ENCODE assay signal across 8 cellular contexts in the genomic region with DNA sequence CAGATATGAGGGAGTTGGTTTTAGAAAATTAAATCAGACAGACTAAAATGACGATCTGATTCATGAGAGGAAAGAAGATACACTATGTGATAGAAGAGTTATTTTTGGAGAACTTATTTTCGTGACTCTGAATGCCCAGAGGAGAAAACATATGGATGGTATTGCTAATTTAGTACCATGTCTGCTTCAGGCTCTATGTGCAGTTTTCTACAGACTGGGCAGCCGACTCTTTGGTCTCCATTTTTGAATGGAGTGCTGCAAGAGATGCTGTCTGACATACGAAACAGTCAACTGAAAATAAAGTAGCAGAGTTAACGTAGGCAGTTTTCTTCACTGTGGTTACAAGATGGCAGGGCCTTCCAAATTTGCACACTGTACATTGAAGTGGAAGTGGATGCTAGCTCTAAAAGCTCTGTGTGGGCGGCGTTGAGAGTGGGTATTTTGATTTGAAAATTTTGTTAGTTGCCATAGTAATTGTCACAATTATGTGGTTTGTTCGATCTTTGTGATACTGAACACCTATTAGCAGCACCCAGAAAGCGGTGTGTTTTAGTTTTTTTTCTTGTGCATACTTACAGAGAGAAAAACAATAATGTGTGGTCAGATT.
A peak's percentile ranks its signal among the peaks of the same experiment; 100 is the strongest.
DNase-seq lines count a peak whose midpoint lies in the region; ATAC-seq and TF ChIP-seq lines count a peak whose summit lies in the region.

No MANE protein-coding gene starts in this region.

- H3K4me3 ChIP-seq in GM08714 (ENCODE audit: low read length) (peak overlapping the region; percentile 65), Karpas-422 (ENCODE audit: low read length) (peak overlapping the region; percentile 49), mucosa of descending colon (no peak overlapping the region), uterus (no peak overlapping the region)

- peak overlapping the region; percentile 93 for H2AFZ ChIP-seq in Karpas-422 (ENCODE audit: low read length)

- CTCF ChIA-PET in RWPE1 (lab: Yijun Ruan, JAX): no interaction called here

- H4K20me1 ChIP-seq in Karpas-422 (ENCODE audit: insufficient read depth, low read depth, low read length): no peaks in the 10 kb centered on the region

- peaks cover 15% of the 10 kb centered on the region for H3K36me3 Mint-ChIP-seq in activated T-helper 1 cell treated with anti-CD3 and anti-CD28 coated beads, Interleukin-12 subunit alpha, Interleukin-12 subunit beta, Interleukin-2, Interleukin-4 antibody, amounts not matched to agents 30 ng/mL and 10 ng/mL and 1 ng/mL, durations not matched to agents 14 hours and 24 hours and 36 hours (ENCODE audit: low read depth)

- peak overlapping the region; percentile 95 for H3K27ac Mint-ChIP-seq in activated T-helper 1 cell treated with anti-CD3 and anti-CD28 coated beads, Interleukin-12 subunit alpha, Interleukin-12 subunit beta, Interleukin-2, Interleukin-4 antibody, amounts not matched to agents 30 ng/mL and 10 ng/mL and 1 ng/mL, durations not matched to agents 14 hours and 24 hours and 36 hours

- TF ChIP-seq POLR2A in uterus (IDR thresholded peaks at IDR 0.05): no peak

- intact Hi-C loops in activated T-helper 1 cell treated with anti-CD3 and anti-CD28 coated beads, Interleukin-12 subunit alpha, Interleukin-12 subunit beta, Interleukin-2, Interleukin-4 antibody, amounts not matched to agents 30 ng/mL and 10 ng/mL and 1 ng/mL, durations not matched to agents 14 hours and 24 hours and 36 hours (cut with micrococcal nuclease): loop anchor here (1.0 to 10.0 kb wide), 12 partner anchors 17 to 1564 kb away; a partner anchor contains a TSS
- intact Hi-C loops in mucosa of descending colon (cut with DNase I, micrococcal nuclease) (no loop called here), uterus (cut with DNase I; ENCODE audit: low total_unique reads) (no loop called here)

- peak overlapping the region; percentile 76 for H3K4me3 Mint-ChIP-seq in activated T-helper 1 cell treated with anti-CD3 and anti-CD28 coated beads, Interleukin-12 subunit alpha, Interleukin-12 subunit beta, Interleukin-2, Interleukin-4 antibody, amounts not matched to agents 30 ng/mL and 10 ng/mL and 1 ng/mL, durations not matched to agents 14 hours and 24 hours and 36 hours

- POLR2A ChIA-PET in RWPE1 (lab: Yijun Ruan, JAX; ENCODE audit: low non-redundant PET): no interaction called here

- no peaks in the 10 kb centered on the region for H3K27me3 Mint-ChIP-seq in activated T-helper 1 cell treated with anti-CD3 and anti-CD28 coated beads, Interleukin-12 subunit alpha, Interleukin-12 subunit beta, Interleukin-2, Interleukin-4 antibody, amounts not matched to agents 30 ng/mL and 10 ng/mL and 1 ng/mL, durations not matched to agents 14 hours and 24 hours and 36 hours (ENCODE audit: insufficient read depth)

- H3K27me3 ChIP-seq in Karpas-422 (ENCODE audit: low read length) (no peaks in the 10 kb centered on the region), uterus (no peaks in the 10 kb centered on the region)

- no peaks in the 10 kb centered on the region; the same call in 1 of the 2 replicates for H3K9me3 ChIP-seq in Karpas-422 (ENCODE audit: low read length)
- H3K9me3 ChIP-seq in mucosa of descending colon: no peaks in the 10 kb centered on the region
- no peaks in the 10 kb centered on the region for H3K9me3 ChIP-seq in uterus

- no peaks in the 10 kb centered on the region for H3K36me3 ChIP-seq in Karpas-422 (ENCODE audit: insufficient read depth, low read length)
- no peaks in the 10 kb centered on the region for H3K36me3 ChIP-seq in mucosa of descending colon (ENCODE audit: low read depth)
- no peaks in the 10 kb centered on the region for H3K36me3 ChIP-seq in uterus

- H3K4me2 ChIP-seq in Karpas-422 (ENCODE audit: low read depth, low read length, poor library complexity, severe bottlenecking): peak overlapping the region; percentile 57

- no peaks in the 10 kb centered on the region for H3K79me2 ChIP-seq in Karpas-422 (ENCODE audit: low read length)

- H3K4me1 Mint-ChIP-seq in activated T-helper 1 cell treated with anti-CD3 and anti-CD28 coated beads, Interleukin-12 subunit alpha, Interleukin-12 subunit beta, Interleukin-2, Interleukin-4 antibody, amounts not matched to agents 30 ng/mL and 10 ng/mL and 1 ng/mL, durations not matched to agents 14 hours and 24 hours and 36 hours (ENCODE audit: low read depth): peaks cover 54% of the 10 kb centered on the region

- peak overlapping the region; percentile 46 for H3K9ac ChIP-seq in Karpas-422 (ENCODE audit: low read length)

- H3K27ac ChIP-seq in Karpas-422 (ENCODE audit: low read length) (peak overlapping the region; percentile 10; the same call in 1 of the 2 replicates), uterus (peak overlapping the region; percentile 7 to 63), RWPE1 (no peak overlapping the region)

- no peaks in the 10 kb centered on the region for H3K9me2 ChIP-seq in Karpas-422 (replicated peaks; ENCODE audit: insufficient read depth, low read length)

- no peak for TF ChIP-seq CTCF in mucosa of descending colon (IDR thresholded peaks at IDR 0.05)
- TF ChIP-seq CTCF in uterus (IDR thresholded peaks at IDR 0.05): no peak
- no peak for TF ChIP-seq CTCF in RWPE1 (conservative IDR thresholded peaks at IDR 0.05; ENCODE audit: low read depth)

- DNase-seq in Karpas-422 (peak; percentile 55), mucosa of descending colon (no peak), uterus (no peak), RWPE1 (ENCODE audit: low spot score) (no peak), A172 (ENCODE audit: low spot score) (no peak)
- peak; percentile 45 for DNase-seq in activated T-helper 1 cell treated with anti-CD3 and anti-CD28 coated beads, Interleukin-12 subunit alpha, Interleukin-12 subunit beta, Interleukin-2, Interleukin-4 antibody, amounts not matched to agents 30 ng/mL and 10 ng/mL and 1 ng/mL, durations not matched to agents 14 hours and 24 hours and 36 hours (ENCODE audit: low spot score)

- peaks cover 15% of the 10 kb centered on the region for H3K4me1 ChIP-seq in Karpas-422 (ENCODE audit: low read length)
- no peaks in the 10 kb centered on the region for H3K4me1 ChIP-seq in mucosa of descending colon (ENCODE audit: low read depth)
- no peaks in the 10 kb centered on the region for H3K4me1 ChIP-seq in uterus

- H3K9me3 Mint-ChIP-seq in activated T-helper 1 cell treated with anti-CD3 and anti-CD28 coated beads, Interleukin-12 subunit alpha, Interleukin-12 subunit beta, Interleukin-2, Interleukin-4 antibody, amounts not matched to agents 30 ng/mL and 10 ng/mL and 1 ng/mL, durations not matched to agents 14 hours and 24 hours and 36 hours: peaks cover 13% of the 10 kb centered on the region

- ATAC-seq in GM21528 (IDR thresholded peaks at IDR 0.05; ENCODE audit: low FRiP score, unreplicated experiment) (peak; percentile 83), mucosa of descending colon (peak; percentile 76)

Comparison
In these comparisons a context has a peak if more than half of its experiments do, and no peak if none do; other contexts are left out.
1. H3K4me3 ChIP-seq: peak in GM08714 (single experiment) and Karpas-422 (single experiment); none in mucosa of descending colon (single experiment) and uterus (0 of 2).
2. DNase-seq: peak in Karpas-422 (single experiment) and activated T-helper 1 cell treated with anti-CD3 and anti-CD28 coated beads, Interleukin-12 subunit alpha, Interleukin-12 subunit beta, Interleukin-2, Interleukin-4 antibody, amounts not matched to agents 30 ng/mL and 10 ng/mL and 1 ng/mL, durations not matched to agents 14 hours and 24 hours and 36 hours (single experiment); none in mucosa of descending colon (0 of 3), uterus (0 of 2), RWPE1 (single experiment) and A172 (single experiment).